ENCODE assay signal across 1 cellular context in genomic region chrX:103539695-103540094, GRCh38.
TF ChIP-seq lines count a peak whose summit lies in the region.

No MANE protein-coding gene starts in this region.

TF ChIP-seq in A549, 52 proteins besides CTCF, POLR2A, EP300 and RAD21 (continued from another document):
- TF ChIP-seq REST (IDR thresholded peaks at IDR 0.05) (no peak), CEBPB (IDR thresholded peaks at IDR 0.05) (no peak), USF2 (IDR thresholded peaks at IDR 0.05) (no peak), ESRRA (IDR thresholded peaks at IDR 0.05; ENCODE audit: borderline replicate concordance, low read length) (no peak)
TF ChIP-seq in A549: peak in this region for 0.
